In the genomic region with DNA sequence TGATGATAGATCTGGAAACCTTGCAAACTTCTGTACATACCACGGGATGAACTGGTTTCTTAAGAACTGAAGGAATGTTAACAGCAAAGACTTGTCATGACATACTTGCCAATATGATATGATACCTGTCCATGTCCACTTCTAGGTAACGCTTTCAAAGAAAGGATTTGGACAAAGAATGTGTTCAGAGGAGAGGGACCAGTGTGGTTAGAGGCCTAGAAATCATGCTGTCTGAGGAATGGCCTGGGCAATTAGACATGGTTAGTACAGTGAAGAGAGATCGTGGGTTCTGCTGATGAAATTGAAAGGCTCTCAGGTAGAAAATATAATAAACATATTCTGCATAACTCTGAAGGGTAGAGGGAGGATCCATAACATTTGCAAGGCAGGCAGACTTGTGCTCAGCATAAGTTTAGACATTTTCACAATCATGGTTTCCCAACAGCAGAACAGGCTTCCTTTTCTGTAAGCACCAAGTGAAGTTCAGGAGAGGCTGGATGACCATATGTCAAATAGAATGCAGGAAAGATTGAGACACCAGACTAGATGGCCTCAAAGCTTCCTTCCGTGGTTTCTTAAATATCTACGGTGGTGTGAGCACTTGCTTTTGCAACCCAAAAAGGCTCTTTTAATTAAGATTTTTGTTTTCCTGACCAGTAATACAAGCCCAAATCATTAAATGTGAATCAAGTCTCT, we compare ENCODE assay signal across 11 cellular contexts. TPM values are rescaled to one million over a fixed set of nuclear protein-coding genes. Genes with fewer than 3 reads are reported as not detected.
A peak's percentile ranks its signal among the peaks of the same experiment; 100 is the strongest.
DNase-seq lines count a peak whose midpoint lies in the region; ATAC-seq and TF ChIP-seq lines count a peak whose summit lies in the region.
"Had no signal": no experiment of that assay in that cellular context is flagged by ENCODE, and none has a peak within 500 bp of the region (broad histone marks: within the 10 kb centered on the region; RNA-seq: fewer than 3 reads in every experiment).

No MANE protein-coding gene starts in this region.

- no peaks in the 10 kb centered on the region for H3K27me3 ChIP-seq in smooth muscle cell (ENCODE audit: low read depth)

- intact Hi-C loops in activated CD4-positive, alpha-beta T cell treated with anti-CD3 and anti-CD28 coated beads for 36 hours (cut with DNase I, micrococcal nuclease) = no loop called here
- intact Hi-C loops in dendritic cell treated with granulocyte-macrophage colony-stimulating factor and Interleukin-4, amounts not matched to agents 40 ng/mL and 50 ng/mL, for 4 days (cut with micrococcal nuclease) = loop anchor here (5.0 kb wide), 1 partner anchor 34 kb away; no protein-coding TSS in a partner anchor

- no peaks in the 10 kb centered on the region for H3K27me3 Mint-ChIP-seq in activated CD4-positive, alpha-beta T cell treated with anti-CD3 and anti-CD28 coated beads for 36 hours
- H3K27me3 Mint-ChIP-seq in dendritic cell treated with granulocyte-macrophage colony-stimulating factor and Interleukin-4, amounts not matched to agents 40 ng/mL and 50 ng/mL, for 4 days = no peaks in the 10 kb centered on the region

- H3F3A ChIP-seq in smooth muscle cell (ENCODE audit: low read depth) = peaks cover 15% of the 10 kb centered on the region

- peaks cover 6% of the 10 kb centered on the region for H3K4me1 ChIP-seq in smooth muscle cell (ENCODE audit: low read depth)
- H3K4me1 ChIP-seq: prostate gland had no signal

- peak overlapping the region; percentile 37 for H3K27ac ChIP-seq in smooth muscle cell (ENCODE audit: low read depth)
- H3K27ac ChIP-seq: prostate gland had no signal

- TF ChIP-seq CTCF in smooth muscle cell (IDR thresholded peaks at IDR 0.05; ENCODE audit: borderline replicate concordance, insufficient read depth, poor library complexity, severe bottlenecking) = no peak

- H3K9me3 ChIP-seq in smooth muscle cell (replicated peaks; ENCODE audit: low read depth) = no peaks in the 10 kb centered on the region
- H3K9me3 ChIP-seq: prostate gland had no signal

- H3K4me1 Mint-ChIP-seq in activated CD4-positive, alpha-beta T cell treated with anti-CD3 and anti-CD28 coated beads for 36 hours = peaks cover 96% of the 10 kb centered on the region
- H3K4me1 Mint-ChIP-seq in dendritic cell treated with granulocyte-macrophage colony-stimulating factor and Interleukin-4, amounts not matched to agents 40 ng/mL and 50 ng/mL, for 4 days (ENCODE audit: low read depth) = peaks cover 86% of the 10 kb centered on the region

- POLR2A ChIA-PET in activated CD4-positive, alpha-beta T cell treated with anti-CD3 and anti-CD28 coated beads for 36 hours (lab: Charles Lee) = interaction anchor here (0.6 to 1.4 kb wide), 2 partner anchors 9 to 13 kb away, joined by 3 to 6 read pairs; no protein-coding TSS in a partner anchor

- CTCF ChIA-PET in activated CD4-positive, alpha-beta T cell treated with anti-CD3 and anti-CD28 coated beads for 36 hours (lab: Charles Lee) = interaction anchor here (1.2 to 1.7 kb wide), 2 partner anchors 18 to 38 kb away, joined by 3 read pairs; no protein-coding TSS in a partner anchor

- no peak overlapping the region for H2AFZ ChIP-seq in smooth muscle cell (ENCODE audit: low read depth)

- no peak overlapping the region for H3K4me2 ChIP-seq in smooth muscle cell

- H3K4me3 Mint-ChIP-seq in activated CD4-positive, alpha-beta T cell treated with anti-CD3 and anti-CD28 coated beads for 36 hours = peak overlapping the region; percentile 58
- H3K4me3 Mint-ChIP-seq in dendritic cell treated with granulocyte-macrophage colony-stimulating factor and Interleukin-4, amounts not matched to agents 40 ng/mL and 50 ng/mL, for 4 days = no peak overlapping the region

- H4K20me1 ChIP-seq in smooth muscle cell (ENCODE audit: low read depth) = peaks cover 3% of the 10 kb centered on the region

- no peak overlapping the region for H3K4me3 ChIP-seq in smooth muscle cell
- H3K4me3 ChIP-seq: coronary artery, prostate gland had no signal

- H3K27ac Mint-ChIP-seq in activated CD4-positive, alpha-beta T cell treated with anti-CD3 and anti-CD28 coated beads for 36 hours = peak overlapping the region; percentile 94
- peak overlapping the region; percentile 58 for H3K27ac Mint-ChIP-seq in dendritic cell treated with granulocyte-macrophage colony-stimulating factor and Interleukin-4, amounts not matched to agents 40 ng/mL and 50 ng/mL, for 4 days

- H3K36me3 ChIP-seq in smooth muscle cell (ENCODE audit: low read depth) = peaks cover 6% of the 10 kb centered on the region
- H3K36me3 ChIP-seq: prostate gland had no signal

- no peak for DNase-seq in activated CD4-positive, alpha-beta T cell treated with anti-CD3 and anti-CD28 coated beads for 36 hours
- no peak for DNase-seq in activated CD4-positive, alpha-beta T cell treated with anti-CD3 and anti-CD28 coated beads, Interleukin-2, amount 50 U/mL, for 48 hours
- peak; percentile 87 for DNase-seq in NOMO-1 treated with dmso at 0.1 percent for 144 hours (lab: John Stamatoyannopoulos, UW; ENCODE audit: unreplicated experiment)
- no peak for DNase-seq in smooth muscle cell (lab: John Stamatoyannopoulos, UW; ENCODE audit: unreplicated experiment)
- no peak for DNase-seq in D341Med (ENCODE audit: low spot score)
- DNase-seq in HuH-7 (ENCODE audit: low spot score) = no peak
- DNase-seq: NCI-H1092 treated with DMSO at 0.1 percent for 48 hours had no signal

- H3K79me2 ChIP-seq in smooth muscle cell (ENCODE audit: low read depth) = peaks cover 29% of the 10 kb centered on the region

- H3K36me3 Mint-ChIP-seq in activated CD4-positive, alpha-beta T cell treated with anti-CD3 and anti-CD28 coated beads for 36 hours (ENCODE audit: low read depth) = peaks cover 73% of the 10 kb centered on the region
- peaks cover 82% of the 10 kb centered on the region for H3K36me3 Mint-ChIP-seq in dendritic cell treated with granulocyte-macrophage colony-stimulating factor and Interleukin-4, amounts not matched to agents 40 ng/mL and 50 ng/mL, for 4 days (ENCODE audit: low read depth)

- 62% methylated on average over 5 of the region's 5 CpGs for WGBS in smooth muscle cell (ENCODE audit: low lambda C conversion rate)

- H3K9ac ChIP-seq in smooth muscle cell (ENCODE audit: low read depth) = no peak overlapping the region

- H3K9me3 Mint-ChIP-seq in activated CD4-positive, alpha-beta T cell treated with anti-CD3 and anti-CD28 coated beads for 36 hours (ENCODE audit: low read depth) = peaks cover 2% of the 10 kb centered on the region
- no peaks in the 10 kb centered on the region for H3K9me3 Mint-ChIP-seq in dendritic cell treated with granulocyte-macrophage colony-stimulating factor and Interleukin-4, amounts not matched to agents 40 ng/mL and 50 ng/mL, for 4 days

- no peak for ATAC-seq in activated CD4-positive, alpha-beta T cell treated with anti-CD3 and anti-CD28 coated beads for 36 hours
- ATAC-seq in GM21717 (IDR thresholded peaks at IDR 0.05; ENCODE audit: unreplicated experiment) = no peak

RNA-seq across cellular contexts. Expression of gene TGFBR2, which starts 39.9 kb away (rescaled TPM):
- total RNA-seq in activated CD4-positive, alpha-beta T cell treated with anti-CD3 and anti-CD28 coated beads for 36 hours = 10 to 100 TPM; 45.5 to 46.6 TPM
- total RNA-seq in smooth muscle cell = 53.7 and 60.9 TPM in 2 replicates
- 37.5 and 39.6 TPM in 2 replicates for polyA plus RNA-seq in smooth muscle cell
